1 cellular context compared by ENCODE assay signal in the genomic region with DNA sequence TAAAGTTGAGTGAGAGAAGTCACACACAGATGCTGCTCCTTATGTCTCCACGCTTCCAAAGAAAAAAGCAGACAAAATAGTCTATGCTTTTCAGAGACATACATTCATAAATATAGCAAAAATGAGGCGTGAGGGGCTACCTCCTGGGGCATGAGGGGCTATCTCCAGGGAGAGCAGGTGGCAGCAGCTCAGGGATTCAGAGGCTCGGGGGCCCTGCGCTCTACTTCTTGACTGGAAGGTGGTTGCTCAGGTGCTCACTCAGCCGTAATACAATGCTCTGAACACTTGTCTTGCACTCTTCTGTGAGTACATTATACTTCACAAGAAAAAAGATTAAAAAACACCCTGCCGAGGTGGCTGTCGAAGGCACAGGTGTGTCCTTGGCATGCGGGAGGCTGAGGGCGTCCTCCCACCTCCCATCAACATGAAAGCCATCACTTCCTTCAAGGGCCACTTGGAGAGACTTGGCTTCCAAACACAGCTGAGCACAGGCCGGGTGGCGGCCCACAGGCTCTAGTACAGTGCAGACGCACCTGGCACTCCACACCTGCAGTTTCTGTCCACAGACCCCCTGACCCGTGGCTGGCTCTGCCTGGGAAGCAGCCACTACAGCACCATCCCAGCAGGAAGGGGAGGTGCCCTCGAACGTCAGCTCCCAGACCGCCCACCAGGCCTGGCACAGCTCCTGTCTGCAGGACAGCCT.
TF ChIP-seq lines count a peak whose summit lies in the region.

No MANE protein-coding gene starts in this region.

TF ChIP-seq in H1, 55 proteins besides CTCF, POLR2A, EP300 and RAD21:
- TF ChIP-seq CTBP2 (IDR thresholded peaks at IDR 0.05; ENCODE audit: borderline replicate concordance, insufficient read depth, insufficient read length, low read length), result no peak
- TF ChIP-seq SP4 (IDR thresholded peaks at IDR 0.05; ENCODE audit: low read length), result no peak
- TF ChIP-seq BACH1 (IDR thresholded peaks at IDR 0.05; ENCODE audit: low read length), result no peak
- TF ChIP-seq CBX5 (IDR thresholded peaks at IDR 0.05; ENCODE audit: low read depth, low read length), result no peak
- no peak for TF ChIP-seq SP1 (IDR thresholded peaks at IDR 0.05; ENCODE audit: low read depth, low read length)
- TF ChIP-seq ZNF274 (IDR thresholded peaks at IDR 0.05; ENCODE audit: borderline replicate concordance, extremely low read depth, low read length), result no peak
- no peak for TF ChIP-seq EZH2 (IDR thresholded peaks at IDR 0.05; ENCODE audit: low read depth, low read length, severe bottlenecking)
- TF ChIP-seq HDAC2 (IDR thresholded peaks at IDR 0.05; ENCODE audit: borderline replicate concordance in 1 of 2, low read depth in 2 of 2, low read length in 2 of 2), result no peak
- TF ChIP-seq, protein P1, sequence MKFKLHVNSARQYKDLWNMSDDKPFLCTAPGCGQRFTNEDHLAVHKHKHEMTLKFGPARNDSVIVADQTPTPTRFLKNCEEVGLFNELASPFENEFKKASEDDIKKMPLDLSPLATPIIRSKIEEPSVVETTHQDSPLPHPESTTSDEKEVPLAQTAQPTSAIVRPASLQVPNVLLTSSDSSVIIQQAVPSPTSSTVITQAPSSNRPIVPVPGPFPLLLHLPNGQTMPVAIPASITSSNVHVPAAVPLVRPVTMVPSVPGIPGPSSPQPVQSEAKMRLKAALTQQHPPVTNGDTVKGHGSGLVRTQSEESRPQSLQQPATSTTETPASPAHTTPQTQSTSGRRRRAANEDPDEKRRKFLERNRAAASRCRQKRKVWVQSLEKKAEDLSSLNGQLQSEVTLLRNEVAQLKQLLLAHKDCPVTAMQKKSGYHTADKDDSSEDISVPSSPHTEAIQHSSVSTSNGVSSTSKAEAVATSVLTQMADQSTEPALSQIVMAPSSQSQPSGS (IDR thresholded peaks at IDR 0.05; ENCODE audit: low read length), result no peak
